16 cellular contexts compared by ENCODE assay signal in the genomic region with DNA sequence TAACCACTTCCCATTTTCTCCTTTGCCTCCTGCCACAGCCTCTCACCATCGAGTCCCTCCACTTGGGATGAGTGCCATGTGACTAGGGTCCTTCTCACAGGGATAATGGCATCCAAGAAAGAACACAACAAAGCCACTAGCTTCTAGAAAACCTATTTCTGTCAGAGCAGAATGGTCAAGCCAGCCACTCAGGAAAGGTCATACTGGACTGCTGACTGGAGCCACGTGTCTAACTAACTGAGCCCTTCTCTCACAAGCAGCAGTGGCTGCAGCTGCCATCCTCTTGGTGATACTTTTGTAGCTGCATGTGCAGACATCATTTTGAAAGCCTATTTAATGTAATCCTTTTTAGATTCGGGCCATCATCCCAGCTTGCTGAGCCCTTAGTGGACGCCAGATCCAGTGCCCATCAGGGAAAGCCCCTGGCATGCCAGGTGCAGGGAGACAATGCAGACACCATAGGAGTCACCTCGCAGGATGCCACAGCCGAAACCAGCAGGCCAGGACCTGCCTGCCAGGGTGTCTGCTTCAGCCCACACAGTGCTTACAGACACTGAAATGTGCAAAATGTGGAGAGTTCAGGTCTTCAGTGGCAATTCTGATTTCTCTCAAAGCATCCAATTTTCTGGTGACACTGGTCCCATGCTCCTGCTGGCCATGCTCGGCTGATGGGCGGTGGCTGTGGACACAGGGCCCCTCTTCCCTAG.
DNase-seq lines count a peak whose midpoint lies in the region; ATAC-seq and TF ChIP-seq lines count a peak whose summit lies in the region.
"Had no signal": no experiment of that assay in that cellular context is flagged by ENCODE, and none has a peak within 500 bp of the region (broad histone marks: within the 10 kb centered on the region; RNA-seq: fewer than 3 reads in every experiment).

No MANE protein-coding gene starts in this region.

- no peaks in the 10 kb centered on the region for H3K9me3 Mint-ChIP-seq in activated CD8-positive, alpha-beta T cell treated with anti-CD3 and anti-CD28 coated beads, Interleukin-2, amount 10 ng/mL, durations not matched to agents 7 days and 5 days (ENCODE audit: insufficient read depth)
- H3K9me3 Mint-ChIP-seq in activated CD8-positive, alpha-beta T cell treated with anti-CD3 and anti-CD28 coated beads for 36 hours: no peaks in the 10 kb centered on the region
- H3K9me3 Mint-ChIP-seq in T-helper 2 cell treated with Interferon-gamma antibody and Interleukin-4, amounts not matched to agents 5 μg/mL and 100 μg/mL, for 36 hours: no peaks in the 10 kb centered on the region
- H3K9me3 Mint-ChIP-seq in stimulated activated naive B cell treated with anti-CD40 and anti-IgM and Interleukin-4, amounts not matched to agents 10 μg/mL and 1 μg/mL and 100 μg/mL, for 72 hours: peaks cover 0 to 2% of the 10 kb centered on the region in 2 donors
- H3K9me3 Mint-ChIP-seq: type B pancreatic cell had no signal

- no peak for DNase-seq in activated CD8-positive, alpha-beta T cell treated with anti-CD3 and anti-CD28 coated beads, Interleukin-2, amount 10 ng/mL, durations not matched to agents 7 days and 5 days
- no peak for DNase-seq in activated CD8-positive, alpha-beta T cell treated with anti-CD3 and anti-CD28 coated beads for 36 hours
- no peak for DNase-seq in T-helper 2 cell treated with Interferon-gamma antibody and Interleukin-4, amounts not matched to agents 5 μg/mL and 100 μg/mL, for 36 hours (ENCODE audit: low spot score)
- peak; percentile 65 for DNase-seq in globus pallidus (ENCODE audit: low spot score)
- DNase-seq in stimulated activated naive B cell treated with anti-CD40 and anti-IgM and Interleukin-4, amounts not matched to agents 10 μg/mL and 1 μg/mL and 100 μg/mL, for 72 hours: no peak
- DNase-seq: activated gamma-delta T cell; erythroblast; IMR-90; lower lobe of right lung; NCI-H187 treated with DMSO at 0.1 percent for 48 hours; NK-92 treated with Interleukin-12 subunit alpha and Interleukin-12 subunit beta, amount 100 ng/mL, for 24 hours; stimulated activated CD4-positive, alpha-beta T cell treated with anti-CD3 and anti-CD28 coated beads, Interleukin-15, amount 100 ng/mL, for 24 hours had no signal

- intact Hi-C loops in activated CD8-positive, alpha-beta T cell treated with anti-CD3 and anti-CD28 coated beads for 36 hours (cut with micrococcal nuclease): no loop called here

- CTCF ChIA-PET in activated CD8-positive, alpha-beta T cell treated with anti-CD3 and anti-CD28 coated beads, Interleukin-2, amount 10 ng/mL, durations not matched to agents 7 days and 5 days (lab: Charles Lee): interaction anchor here (1.9 to 6.2 kb wide), 4 partner anchors 16 to 499 kb away, joined by 6 to 30 read pairs (median 18); no protein-coding TSS in a partner anchor
- CTCF ChIA-PET in activated CD8-positive, alpha-beta T cell treated with anti-CD3 and anti-CD28 coated beads for 36 hours (lab: Charles Lee): interaction anchor here (1.0 to 2.4 kb wide), 3 partner anchors 10 to 196 kb away, joined by 3 to 11 read pairs (median 6); no protein-coding TSS in a partner anchor

- H3K4me3 Mint-ChIP-seq in activated CD8-positive, alpha-beta T cell treated with anti-CD3 and anti-CD28 coated beads, Interleukin-2, amount 10 ng/mL, durations not matched to agents 7 days and 5 days: no peak overlapping the region
- H3K4me3 Mint-ChIP-seq in activated CD8-positive, alpha-beta T cell treated with anti-CD3 and anti-CD28 coated beads for 36 hours: no peak overlapping the region
- peak overlapping the region; percentile 86 for H3K4me3 Mint-ChIP-seq in T-helper 2 cell treated with Interferon-gamma antibody and Interleukin-4, amounts not matched to agents 5 μg/mL and 100 μg/mL, for 36 hours
- no peak overlapping the region for H3K4me3 Mint-ChIP-seq in stimulated activated naive B cell treated with anti-CD40 and anti-IgM and Interleukin-4, amounts not matched to agents 10 μg/mL and 1 μg/mL and 100 μg/mL, for 72 hours
- H3K4me3 Mint-ChIP-seq: type B pancreatic cell had no signal

- peak overlapping the region; percentile 86 for H3K27ac Mint-ChIP-seq in activated CD8-positive, alpha-beta T cell treated with anti-CD3 and anti-CD28 coated beads, Interleukin-2, amount 10 ng/mL, durations not matched to agents 7 days and 5 days
- no peak overlapping the region for H3K27ac Mint-ChIP-seq in activated CD8-positive, alpha-beta T cell treated with anti-CD3 and anti-CD28 coated beads for 36 hours
- peak overlapping the region; percentile 56 for H3K27ac Mint-ChIP-seq in T-helper 2 cell treated with Interferon-gamma antibody and Interleukin-4, amounts not matched to agents 5 μg/mL and 100 μg/mL, for 36 hours
- H3K27ac Mint-ChIP-seq in stimulated activated naive B cell treated with anti-CD40 and anti-IgM and Interleukin-4, amounts not matched to agents 10 μg/mL and 1 μg/mL and 100 μg/mL, for 72 hours: peak overlapping the region; percentile 76
- H3K27ac Mint-ChIP-seq: type B pancreatic cell had no signal

- no peak for ATAC-seq in activated CD8-positive, alpha-beta T cell treated with anti-CD3 and anti-CD28 coated beads, Interleukin-2, amount 10 ng/mL, durations not matched to agents 7 days and 5 days
- ATAC-seq in activated CD8-positive, alpha-beta T cell treated with anti-CD3 and anti-CD28 coated beads for 36 hours: no peak
- no peak for ATAC-seq in stimulated activated naive B cell treated with anti-CD40 and anti-IgM and Interleukin-4, amounts not matched to agents 10 μg/mL and 1 μg/mL and 100 μg/mL, for 72 hours (replicated peaks)
- ATAC-seq in HG02623 (IDR thresholded peaks at IDR 0.05; ENCODE audit: unreplicated experiment) (no peak), GM18909 (IDR thresholded peaks at IDR 0.05; ENCODE audit: poor library complexity, unreplicated experiment) (no peak), GM21529 (IDR thresholded peaks at IDR 0.05; ENCODE audit: unreplicated experiment) (no peak)
- ATAC-seq: lower lobe of right lung had no signal

- peaks cover 79% of the 10 kb centered on the region for H3K4me1 Mint-ChIP-seq in activated CD8-positive, alpha-beta T cell treated with anti-CD3 and anti-CD28 coated beads, Interleukin-2, amount 10 ng/mL, durations not matched to agents 7 days and 5 days (ENCODE audit: low read depth)
- H3K4me1 Mint-ChIP-seq in activated CD8-positive, alpha-beta T cell treated with anti-CD3 and anti-CD28 coated beads for 36 hours (ENCODE audit: low read depth): peaks cover 54% of the 10 kb centered on the region
- peaks cover 60% of the 10 kb centered on the region for H3K4me1 Mint-ChIP-seq in T-helper 2 cell treated with Interferon-gamma antibody and Interleukin-4, amounts not matched to agents 5 μg/mL and 100 μg/mL, for 36 hours (ENCODE audit: low read depth)
- H3K4me1 Mint-ChIP-seq in stimulated activated naive B cell treated with anti-CD40 and anti-IgM and Interleukin-4, amounts not matched to agents 10 μg/mL and 1 μg/mL and 100 μg/mL, for 72 hours: peaks cover 40 to 43% of the 10 kb centered on the region in 2 donors

- POLR2A ChIA-PET in activated CD8-positive, alpha-beta T cell treated with anti-CD3 and anti-CD28 coated beads, Interleukin-2, amount 10 ng/mL, durations not matched to agents 7 days and 5 days (lab: Charles Lee): no interaction called here
- POLR2A ChIA-PET in activated CD8-positive, alpha-beta T cell treated with anti-CD3 and anti-CD28 coated beads for 36 hours (lab: Charles Lee): interaction anchor here (0.6 kb wide), 1 partner anchor 76 kb away, joined by 3 read pairs; no protein-coding TSS in a partner anchor

- no peak for TF ChIP-seq CTCF in activated CD8-positive, alpha-beta T cell treated with anti-CD3 and anti-CD28 coated beads for 36 hours (IDR thresholded peaks at IDR 0.05)

- no peaks in the 10 kb centered on the region for H3K27me3 Mint-ChIP-seq in activated CD8-positive, alpha-beta T cell treated with anti-CD3 and anti-CD28 coated beads, Interleukin-2, amount 10 ng/mL, durations not matched to agents 7 days and 5 days (ENCODE audit: low read depth)
- no peaks in the 10 kb centered on the region for H3K27me3 Mint-ChIP-seq in activated CD8-positive, alpha-beta T cell treated with anti-CD3 and anti-CD28 coated beads for 36 hours
- H3K27me3 Mint-ChIP-seq in T-helper 2 cell treated with Interferon-gamma antibody and Interleukin-4, amounts not matched to agents 5 μg/mL and 100 μg/mL, for 36 hours (ENCODE audit: low read depth): peaks cover 2% of the 10 kb centered on the region
- peaks cover 5 to 12% of the 10 kb centered on the region in 2 donors for H3K27me3 Mint-ChIP-seq in stimulated activated naive B cell treated with anti-CD40 and anti-IgM and Interleukin-4, amounts not matched to agents 10 μg/mL and 1 μg/mL and 100 μg/mL, for 72 hours
- H3K27me3 Mint-ChIP-seq: type B pancreatic cell had no signal

- H3K36me3 Mint-ChIP-seq in activated CD8-positive, alpha-beta T cell treated with anti-CD3 and anti-CD28 coated beads, Interleukin-2, amount 10 ng/mL, durations not matched to agents 7 days and 5 days (ENCODE audit: low read depth): peaks cover 7% of the 10 kb centered on the region
- peaks cover 2% of the 10 kb centered on the region for H3K36me3 Mint-ChIP-seq in activated CD8-positive, alpha-beta T cell treated with anti-CD3 and anti-CD28 coated beads for 36 hours (ENCODE audit: low read depth)
- H3K36me3 Mint-ChIP-seq in T-helper 2 cell treated with Interferon-gamma antibody and Interleukin-4, amounts not matched to agents 5 μg/mL and 100 μg/mL, for 36 hours (ENCODE audit: low read depth): peaks cover 2% of the 10 kb centered on the region
- H3K36me3 Mint-ChIP-seq in stimulated activated naive B cell treated with anti-CD40 and anti-IgM and Interleukin-4, amounts not matched to agents 10 μg/mL and 1 μg/mL and 100 μg/mL, for 72 hours: peaks cover 0 to 3% of the 10 kb centered on the region in 2 donors
